1 cellular context compared by ENCODE assay signal in the genomic region with DNA sequence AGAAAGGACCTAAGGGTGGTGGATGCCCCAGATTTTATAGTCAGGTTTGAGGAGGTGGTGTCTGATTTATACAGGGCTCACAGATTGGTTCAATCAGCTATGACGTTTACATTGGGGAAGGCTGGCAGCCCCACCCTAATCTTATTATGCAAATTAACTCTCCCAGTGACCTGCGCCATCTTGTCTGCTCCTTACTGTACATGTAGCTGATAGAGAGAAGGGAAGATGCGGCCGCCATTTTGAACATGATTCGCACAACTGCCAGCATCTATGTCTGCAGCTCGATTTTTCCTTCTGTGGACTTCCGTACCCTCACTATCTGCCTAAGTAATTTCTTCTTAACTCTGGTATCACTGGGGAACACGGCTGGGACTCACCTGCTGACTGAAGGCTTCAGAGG.
TF ChIP-seq lines count a peak whose summit lies in the region.

No MANE protein-coding gene starts in this region.

TF ChIP-seq in K562, 482 proteins besides CTCF, POLR2A, EP300 and RAD21 (continued from another document):
- TF ChIP-seq, protein P1, sequence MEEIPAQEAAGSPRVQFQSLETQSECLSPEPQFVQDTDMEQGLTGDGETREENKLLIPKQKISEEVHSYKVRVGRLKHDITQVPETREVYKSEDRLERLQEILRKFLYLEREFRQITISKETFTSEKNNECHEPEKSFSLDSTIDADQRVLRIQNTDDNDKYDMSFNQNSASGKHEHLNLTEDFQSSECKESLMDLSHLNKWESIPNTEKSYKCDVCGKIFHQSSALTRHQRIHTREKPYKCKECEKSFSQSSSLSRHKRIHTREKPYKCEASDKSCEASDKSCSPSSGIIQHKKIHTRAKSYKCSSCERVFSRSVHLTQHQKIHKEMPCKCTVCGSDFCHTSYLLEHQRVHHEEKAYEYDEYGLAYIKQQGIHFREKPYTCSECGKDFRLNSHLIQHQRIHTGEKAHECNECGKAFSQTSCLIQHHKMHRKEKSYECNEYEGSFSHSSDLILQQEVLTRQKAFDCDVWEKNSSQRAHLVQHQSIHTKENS (CRISPR knock-in tag; IDR thresholded peaks at IDR 0.05), result no peak
- TF ChIP-seq RBM15 (IDR thresholded peaks at IDR 0.05; ENCODE audit: insufficient read depth, low read length) (no peak), ATF1 (CRISPR knock-in tag; IDR thresholded peaks at IDR 0.05) (no peak), ATF1 (tag; IDR thresholded peaks at IDR 0.05) (0 out of 2 replicates have a peak, but pooled peaks have one; percentile 28), NFRKB (IDR thresholded peaks at IDR 0.05; ENCODE audit: low read depth) (peak; percentile 70; the same call in 1 of the 2 replicates), ZNF696 (CRISPR knock-in tag; conservative IDR thresholded peaks at IDR 0.05) (no peak), KLF13 (tag; IDR thresholded peaks at IDR 0.05; ENCODE audit: borderline replicate concordance, low read depth) (no peak), KAT8 (IDR thresholded peaks at IDR 0.05; ENCODE audit: low read depth) (0 out of 2 replicates have a peak, but pooled peaks have one; percentile 46), TSC22D4 (tag; IDR thresholded peaks at IDR 0.05) (no peak), ZNF239 (CRISPR knock-in tag; IDR thresholded peaks at IDR 0.05) (no peak), NRF1 (conservative IDR thresholded peaks at IDR 0.05 in 1 of 2, IDR thresholded peaks at IDR 0.05 in 1 of 2) (peak; percentile 30 to 36; a peak in 2 of 4 replicates), ZNF79 (CRISPR knock-in tag; IDR thresholded peaks at IDR 0.05; ENCODE audit: low read depth) (no peak), YY1 (IDR thresholded peaks at IDR 0.05; ENCODE audit: borderline replicate concordance in 1 of 3, control insufficient read depth in 1 of 3, extremely low read depth in 1 of 3, insufficient read depth in 3 of 3, insufficient read length in 1 of 3, insufficient replicate concordance in 2 of 3, low read depth in 1 of 3, low read length in 2 of 3) (peak; percentile 32 to 87 (median 47)), DACH1 (IDR thresholded peaks at IDR 0.05; ENCODE audit: partially characterized antibody) (no peak), ZNF324 (CRISPR knock-in tag; IDR thresholded peaks at IDR 0.05) (no peak), ELF4 (CRISPR knock-in tag; IDR thresholded peaks at IDR 0.05) (no peak), SP2 (IDR thresholded peaks at IDR 0.05; ENCODE audit: extremely low read depth, low read depth, low read length, poor library complexity, severe bottlenecking) (no peak), ZNF217 (CRISPR knock-in tag; IDR thresholded peaks at IDR 0.05) (no peak)
- TF ChIP-seq, protein P2, sequence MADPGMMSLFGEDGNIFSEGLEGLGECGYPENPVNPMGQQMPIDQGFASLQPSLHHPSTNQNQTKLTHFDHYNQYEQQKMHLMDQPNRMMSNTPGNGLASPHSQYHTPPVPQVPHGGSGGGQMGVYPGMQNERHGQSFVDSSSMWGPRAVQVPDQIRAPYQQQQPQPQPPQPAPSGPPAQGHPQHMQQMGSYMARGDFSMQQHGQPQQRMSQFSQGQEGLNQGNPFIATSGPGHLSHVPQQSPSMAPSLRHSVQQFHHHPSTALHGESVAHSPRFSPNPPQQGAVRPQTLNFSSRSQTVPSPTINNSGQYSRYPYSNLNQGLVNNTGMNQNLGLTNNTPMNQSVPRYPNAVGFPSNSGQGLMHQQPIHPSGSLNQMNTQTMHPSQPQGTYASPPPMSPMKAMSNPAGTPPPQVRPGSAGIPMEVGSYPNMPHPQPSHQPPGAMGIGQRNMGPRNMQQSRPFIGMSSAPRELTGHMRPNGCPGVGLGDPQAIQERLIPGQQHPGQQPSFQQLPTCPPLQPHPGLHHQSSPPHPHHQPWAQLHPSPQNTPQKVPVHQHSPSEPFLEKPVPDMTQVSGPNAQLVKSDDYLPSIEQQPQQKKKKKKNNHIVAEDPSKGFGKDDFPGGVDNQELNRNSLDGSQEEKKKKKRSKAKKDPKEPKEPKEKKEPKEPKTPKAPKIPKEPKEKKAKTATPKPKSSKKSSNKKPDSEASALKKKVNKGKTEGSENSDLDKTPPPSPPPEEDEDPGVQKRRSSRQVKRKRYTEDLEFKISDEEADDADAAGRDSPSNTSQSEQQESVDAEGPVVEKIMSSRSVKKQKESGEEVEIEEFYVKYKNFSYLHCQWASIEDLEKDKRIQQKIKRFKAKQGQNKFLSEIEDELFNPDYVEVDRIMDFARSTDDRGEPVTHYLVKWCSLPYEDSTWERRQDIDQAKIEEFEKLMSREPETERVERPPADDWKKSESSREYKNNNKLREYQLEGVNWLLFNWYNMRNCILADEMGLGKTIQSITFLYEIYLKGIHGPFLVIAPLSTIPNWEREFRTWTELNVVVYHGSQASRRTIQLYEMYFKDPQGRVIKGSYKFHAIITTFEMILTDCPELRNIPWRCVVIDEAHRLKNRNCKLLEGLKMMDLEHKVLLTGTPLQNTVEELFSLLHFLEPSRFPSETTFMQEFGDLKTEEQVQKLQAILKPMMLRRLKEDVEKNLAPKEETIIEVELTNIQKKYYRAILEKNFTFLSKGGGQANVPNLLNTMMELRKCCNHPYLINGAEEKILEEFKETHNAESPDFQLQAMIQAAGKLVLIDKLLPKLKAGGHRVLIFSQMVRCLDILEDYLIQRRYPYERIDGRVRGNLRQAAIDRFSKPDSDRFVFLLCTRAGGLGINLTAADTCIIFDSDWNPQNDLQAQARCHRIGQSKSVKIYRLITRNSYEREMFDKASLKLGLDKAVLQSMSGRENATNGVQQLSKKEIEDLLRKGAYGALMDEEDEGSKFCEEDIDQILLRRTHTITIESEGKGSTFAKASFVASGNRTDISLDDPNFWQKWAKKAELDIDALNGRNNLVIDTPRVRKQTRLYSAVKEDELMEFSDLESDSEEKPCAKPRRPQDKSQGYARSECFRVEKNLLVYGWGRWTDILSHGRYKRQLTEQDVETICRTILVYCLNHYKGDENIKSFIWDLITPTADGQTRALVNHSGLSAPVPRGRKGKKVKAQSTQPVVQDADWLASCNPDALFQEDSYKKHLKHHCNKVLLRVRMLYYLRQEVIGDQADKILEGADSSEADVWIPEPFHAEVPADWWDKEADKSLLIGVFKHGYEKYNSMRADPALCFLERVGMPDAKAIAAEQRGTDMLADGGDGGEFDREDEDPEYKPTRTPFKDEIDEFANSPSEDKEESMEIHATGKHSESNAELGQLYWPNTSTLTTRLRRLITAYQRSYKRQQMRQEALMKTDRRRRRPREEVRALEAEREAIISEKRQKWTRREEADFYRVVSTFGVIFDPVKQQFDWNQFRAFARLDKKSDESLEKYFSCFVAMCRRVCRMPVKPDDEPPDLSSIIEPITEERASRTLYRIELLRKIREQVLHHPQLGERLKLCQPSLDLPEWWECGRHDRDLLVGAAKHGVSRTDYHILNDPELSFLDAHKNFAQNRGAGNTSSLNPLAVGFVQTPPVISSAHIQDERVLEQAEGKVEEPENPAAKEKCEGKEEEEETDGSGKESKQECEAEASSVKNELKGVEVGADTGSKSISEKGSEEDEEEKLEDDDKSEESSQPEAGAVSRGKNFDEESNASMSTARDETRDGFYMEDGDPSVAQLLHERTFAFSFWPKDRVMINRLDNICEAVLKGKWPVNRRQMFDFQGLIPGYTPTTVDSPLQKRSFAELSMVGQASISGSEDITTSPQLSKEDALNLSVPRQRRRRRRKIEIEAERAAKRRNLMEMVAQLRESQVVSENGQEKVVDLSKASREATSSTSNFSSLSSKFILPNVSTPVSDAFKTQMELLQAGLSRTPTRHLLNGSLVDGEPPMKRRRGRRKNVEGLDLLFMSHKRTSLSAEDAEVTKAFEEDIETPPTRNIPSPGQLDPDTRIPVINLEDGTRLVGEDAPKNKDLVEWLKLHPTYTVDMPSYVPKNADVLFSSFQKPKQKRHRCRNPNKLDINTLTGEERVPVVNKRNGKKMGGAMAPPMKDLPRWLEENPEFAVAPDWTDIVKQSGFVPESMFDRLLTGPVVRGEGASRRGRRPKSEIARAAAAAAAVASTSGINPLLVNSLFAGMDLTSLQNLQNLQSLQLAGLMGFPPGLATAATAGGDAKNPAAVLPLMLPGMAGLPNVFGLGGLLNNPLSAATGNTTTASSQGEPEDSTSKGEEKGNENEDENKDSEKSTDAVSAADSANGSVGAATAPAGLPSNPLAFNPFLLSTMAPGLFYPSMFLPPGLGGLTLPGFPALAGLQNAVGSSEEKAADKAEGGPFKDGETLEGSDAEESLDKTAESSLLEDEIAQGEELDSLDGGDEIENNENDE (IDR thresholded peaks at IDR 0.05; ENCODE audit: low read depth, low read length), result no peak
- TF ChIP-seq, protein P3, sequence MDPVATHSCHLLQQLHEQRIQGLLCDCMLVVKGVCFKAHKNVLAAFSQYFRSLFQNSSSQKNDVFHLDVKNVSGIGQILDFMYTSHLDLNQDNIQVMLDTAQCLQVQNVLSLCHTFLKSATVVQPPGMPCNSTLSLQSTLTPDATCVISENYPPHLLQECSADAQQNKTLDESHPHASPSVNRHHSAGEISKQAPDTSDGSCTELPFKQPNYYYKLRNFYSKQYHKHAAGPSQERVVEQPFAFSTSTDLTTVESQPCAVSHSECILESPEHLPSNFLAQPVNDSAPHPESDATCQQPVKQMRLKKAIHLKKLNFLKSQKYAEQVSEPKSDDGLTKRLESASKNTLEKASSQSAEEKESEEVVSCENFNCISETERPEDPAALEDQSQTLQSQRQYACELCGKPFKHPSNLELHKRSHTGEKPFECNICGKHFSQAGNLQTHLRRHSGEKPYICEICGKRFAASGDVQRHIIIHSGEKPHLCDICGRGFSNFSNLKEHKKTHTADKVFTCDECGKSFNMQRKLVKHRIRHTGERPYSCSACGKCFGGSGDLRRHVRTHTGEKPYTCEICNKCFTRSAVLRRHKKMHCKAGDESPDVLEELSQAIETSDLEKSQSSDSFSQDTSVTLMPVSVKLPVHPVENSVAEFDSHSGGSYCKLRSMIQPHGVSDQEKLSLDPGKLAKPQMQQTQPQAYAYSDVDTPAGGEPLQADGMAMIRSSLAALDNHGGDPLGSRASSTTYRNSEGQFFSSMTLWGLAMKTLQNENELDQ (CRISPR knock-in tag; IDR thresholded peaks at IDR 0.05; ENCODE audit: borderline replicate concordance), result no peak
